1 cellular context compared by ENCODE assay signal in the genomic region with DNA sequence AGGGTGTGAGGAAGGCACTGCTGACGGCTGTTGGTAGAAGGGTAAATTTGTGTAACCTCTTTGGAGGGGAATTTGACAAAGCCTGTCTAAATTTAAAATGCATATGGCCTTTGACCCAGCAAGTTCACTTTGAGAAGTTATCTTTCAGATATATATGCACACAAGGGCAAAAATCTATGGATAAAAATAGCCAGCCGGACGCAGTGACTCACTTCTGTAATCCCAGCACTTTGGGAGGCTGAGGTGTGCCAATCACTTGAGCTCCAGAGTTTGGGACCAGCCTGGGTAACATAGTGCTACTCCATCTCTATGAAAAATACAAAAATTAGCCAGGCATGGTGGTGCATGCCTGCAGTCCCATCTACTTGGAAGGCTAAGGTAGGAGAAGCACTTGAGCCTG.
A peak's percentile ranks its signal among the peaks of the same experiment; 100 is the strongest.
TF ChIP-seq lines count a peak whose summit lies in the region.

No MANE protein-coding gene starts in this region.

TF ChIP-seq in HCT116, 20 proteins besides CTCF, POLR2A, EP300 and RAD21:
- TF ChIP-seq FOSL1 (IDR thresholded peaks at IDR 0.05; ENCODE audit: low read depth): peak; percentile 25; the same call in 1 of the 2 replicates
- TF ChIP-seq ZNF274 (IDR thresholded peaks at IDR 0.05; ENCODE audit: low read depth, low read length): no peak
